In the genomic region with DNA sequence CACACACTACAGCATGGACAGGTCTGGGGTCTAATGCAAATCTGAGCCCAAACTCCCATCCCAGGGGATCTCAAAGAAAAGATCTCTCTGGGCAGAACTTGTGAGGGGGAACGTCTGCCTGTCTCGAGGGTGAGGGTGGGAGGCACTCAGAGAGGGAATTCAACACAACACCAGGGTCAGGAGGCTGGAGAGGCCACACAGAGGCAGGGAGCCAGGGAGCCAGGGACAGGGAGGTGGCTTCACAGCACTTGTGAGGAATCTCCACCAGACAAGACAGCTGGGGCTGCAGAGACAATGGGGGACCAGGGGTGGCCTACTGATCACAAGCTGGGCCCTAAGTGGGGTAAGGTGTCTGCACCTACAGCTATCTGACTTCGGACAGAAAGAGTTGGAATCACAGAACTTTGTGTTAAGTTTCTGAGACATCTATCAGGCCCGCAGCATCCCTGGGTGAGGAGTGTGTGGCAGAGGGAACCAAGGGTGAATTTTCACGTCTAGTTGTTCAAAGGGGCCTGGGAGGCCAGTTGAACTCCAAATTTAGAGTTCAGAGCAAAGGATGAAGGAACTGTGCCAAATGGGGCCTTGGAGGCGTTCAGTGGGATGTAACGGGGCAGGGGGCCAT, we compare ENCODE assay signal across 8 cellular contexts. TPM values are rescaled to one million over a fixed set of nuclear protein-coding genes. Genes with fewer than 3 reads are reported as not detected.
DNase-seq lines count a peak whose midpoint lies in the region; ATAC-seq and TF ChIP-seq lines count a peak whose summit lies in the region.

No MANE protein-coding gene starts in this region.

- peaks cover 5% of the 10 kb centered on the region for H3K4me1 ChIP-seq in SJCRH30
- H3K4me1 ChIP-seq in prostate gland (replicated peaks) = peaks cover 18% of the 10 kb centered on the region

- DNase-seq in GM12864 (ENCODE audit: low read depth) (no peak), SJCRH30 (no peak), fibroblast of mammary gland (ENCODE audit: low read depth) (no peak), prostate gland (ENCODE audit: low spot score) (no peak), NCI-H524 treated with DMSO at 0.1 percent for 48 hours (lab: John Stamatoyannopoulos, UW) (no peak), dermis blood vessel endothelial cell (no peak)

- WGBS in prostate gland = 10% methylated on average over 7 of the region's 7 CpGs

- H3K9me3 ChIP-seq in SJCRH30 (replicated peaks) (no peaks in the 10 kb centered on the region), prostate gland (no peaks in the 10 kb centered on the region)

- intact Hi-C loops in prostate gland (cut with DNase I) = loop anchor here (5.0 kb wide), 1 partner anchor 54 kb away; the partner anchor contains the start of gene AKAP8

- H3K36me3 ChIP-seq in SJCRH30 (peaks cover 18% of the 10 kb centered on the region), prostate gland (peaks cover 0 to 10% of the 10 kb centered on the region in 2 donors)

- ATAC-seq in GM21576 (IDR thresholded peaks at IDR 0.05; ENCODE audit: unreplicated experiment) (no peak), GM18867 (IDR thresholded peaks at IDR 0.05; ENCODE audit: unreplicated experiment) (no peak)

- H3K27ac ChIP-seq in SJCRH30 = peak overlapping the region; percentile 72
- H3K27ac ChIP-seq in prostate gland = no peak overlapping the region

- peak overlapping the region; percentile 96 for H3K4me3 ChIP-seq in GM12864 (ENCODE audit: low read depth, low read length)
- peak overlapping the region; percentile 97 for H3K4me3 ChIP-seq in SJCRH30
- H3K4me3 ChIP-seq in fibroblast of mammary gland (ENCODE audit: control insufficient read depth, low read depth, low read length) = peak overlapping the region; percentile 81
- H3K4me3 ChIP-seq in prostate gland = peak overlapping the region; percentile 78 to 85

- H3K27me3 ChIP-seq in SJCRH30 = no peaks in the 10 kb centered on the region
- no peaks in the 10 kb centered on the region for H3K27me3 ChIP-seq in prostate gland (replicated peaks; ENCODE audit: insufficient read depth)

- TF ChIP-seq CTCF in GM12864 (IDR thresholded peaks at IDR 0.05; ENCODE audit: low read depth, low read length, missing control alignments) = no peak
- TF ChIP-seq CTCF in fibroblast of mammary gland (conservative IDR thresholded peaks at IDR 0.05; ENCODE audit: control insufficient read depth, insufficient read depth, low read depth, low read length) = no peak
- no peak for TF ChIP-seq CTCF in prostate gland (IDR thresholded peaks at IDR 0.05)

- no peak for TF ChIP-seq POLR2A in prostate gland (IDR thresholded peaks at IDR 0.05)

RNA-seq across cellular contexts. Expression of gene AKAP8L, which starts 12.7 kb away (rescaled TPM):
- total RNA-seq in SJCRH30 (2014; rRNA removed; shearing (Covaris generic)) = 86.0 and 111 TPM in 2 replicates
- total RNA-seq in prostate gland (100 to 1,000 TPM; 107 to 269 TPM), dermis blood vessel endothelial cell (49.0 and 70.8 TPM in 2 replicates)

RNA-seq across cellular contexts. Expression of gene WIZ, which starts 18.2 kb away (rescaled TPM):
- 23.0 and 23.8 TPM in 2 replicates for total RNA-seq in SJCRH30 (2014; rRNA removed; shearing (Covaris generic))
- total RNA-seq in prostate gland (10 to 100 TPM; 55.9 to 93.3 TPM), dermis blood vessel endothelial cell (9.2 and 14.7 TPM in 2 replicates)

RNA-seq across cellular contexts. Expression of gene RASAL3, which starts 32.8 kb away (rescaled TPM):
- total RNA-seq in SJCRH30 (2014; rRNA removed; shearing (Covaris generic)) = 0.12 TPM in 1 of 2 replicates, not detected in the other
- total RNA-seq in prostate gland (1 to 10 TPM; 2.8 to 4.3 TPM), dermis blood vessel endothelial cell (24.0 and 24.8 TPM in 2 replicates)

RNA-seq across cellular contexts. Expression of gene PGLYRP2, which starts 47.8 kb away (rescaled TPM):
- total RNA-seq in SJCRH30 (2014; rRNA removed; shearing (Covaris generic)) = not detected in 2 replicates
- total RNA-seq in prostate gland (10 to 100 TPM in 1 of 2 donors, 1 to 10 TPM in 1; 9.2 to 31.9 TPM), dermis blood vessel endothelial cell (0.05 TPM in 1 of 2 replicates, not detected in the other)

RNA-seq across cellular contexts. Expression of gene AKAP8, which starts 51.9 kb away (rescaled TPM):
- total RNA-seq in SJCRH30 (2014; rRNA removed; shearing (Covaris generic)) = 26.9 and 28.1 TPM in 2 replicates
- total RNA-seq in prostate gland (10 to 100 TPM; 30.3 to 34.2 TPM), dermis blood vessel endothelial cell (19.9 and 24.2 TPM in 2 replicates)
